9 cellular contexts compared by ENCODE assay signal in the genomic region with DNA sequence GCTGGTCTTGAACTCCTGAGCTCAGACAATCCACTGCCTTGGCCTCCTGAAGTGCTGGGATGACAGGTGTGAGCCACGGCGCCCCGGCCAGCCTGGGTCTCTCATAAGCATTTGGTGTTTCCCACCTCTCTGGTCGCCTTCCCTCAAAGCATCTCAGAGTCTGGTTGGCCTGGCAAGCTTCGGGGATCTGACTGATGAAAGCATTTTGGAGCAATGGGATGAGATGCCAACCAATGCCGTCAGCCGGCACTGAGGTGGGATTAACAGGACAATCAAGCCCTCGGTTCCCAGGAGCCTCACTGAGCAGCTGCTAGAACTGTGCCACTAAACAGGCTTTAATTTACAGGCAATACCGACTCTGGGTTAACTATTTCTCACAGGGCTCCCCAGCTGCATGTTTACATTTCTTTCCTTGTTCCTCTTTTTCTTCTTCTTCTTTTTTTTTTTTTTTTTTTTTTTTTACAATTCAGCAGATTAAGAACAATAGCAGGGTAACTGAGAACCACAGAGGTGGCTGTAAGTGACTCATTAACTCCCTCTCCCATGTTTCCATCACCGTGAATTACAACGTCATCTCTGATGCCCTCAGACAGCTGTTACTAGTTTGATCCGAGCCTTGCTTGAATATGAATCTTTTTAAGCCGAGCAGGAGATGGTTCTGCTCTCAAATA. TPM values are rescaled to one million over a fixed set of nuclear protein-coding genes. Genes with fewer than 3 reads are reported as not detected.
DNase-seq lines count a peak whose midpoint lies in the region; ATAC-seq and TF ChIP-seq lines count a peak whose summit lies in the region.
"Had no signal": no experiment of that assay in that cellular context is flagged by ENCODE, and none has a peak within 500 bp of the region (broad histone marks: within the 10 kb centered on the region; RNA-seq: fewer than 3 reads in every experiment).

No MANE protein-coding gene starts in this region.

- H3K27me3 ChIP-seq in right atrium auricular region: no peaks in the 10 kb centered on the region

- peak overlapping the region in 1 of 2 donors; percentile 29 for H3K27ac ChIP-seq in right atrium auricular region

- no peaks in the 10 kb centered on the region for H3K9me3 Mint-ChIP-seq in activated naive CD4-positive, alpha-beta T cell treated with anti-CD3 and anti-CD28 coated beads, Interleukin-2, amount 10 ng/mL, durations not matched to agents 7 days and 5 days
- H3K9me3 Mint-ChIP-seq: activated naive CD4-positive, alpha-beta T cell treated with anti-CD3 and anti-CD28 coated beads, Interleukin-2, amount 50 U/mL, for 72 hours had no signal

- no peaks in the 10 kb centered on the region for H3K36me3 ChIP-seq in right atrium auricular region

- CTCF ChIA-PET in activated naive CD4-positive, alpha-beta T cell treated with anti-CD3 and anti-CD28 coated beads, Interleukin-2, amount 10 ng/mL, durations not matched to agents 7 days and 5 days (lab: Charles Lee): interaction anchor here (0.8 to 4.7 kb wide), 24 partner anchors 9 to 341 kb away, joined by 3 to 72 read pairs (median 10); partner anchors contain the start of genes HPCAL1 and ODC1

- H3K36me3 Mint-ChIP-seq in activated naive CD4-positive, alpha-beta T cell treated with anti-CD3 and anti-CD28 coated beads, Interleukin-2, amount 10 ng/mL, durations not matched to agents 7 days and 5 days: peaks cover 22% of the 10 kb centered on the region

- H3K4me1 Mint-ChIP-seq in activated naive CD4-positive, alpha-beta T cell treated with anti-CD3 and anti-CD28 coated beads, Interleukin-2, amount 10 ng/mL, durations not matched to agents 7 days and 5 days: peaks cover 42% of the 10 kb centered on the region

- TF ChIP-seq CTCF in NB4 (IDR thresholded peaks at IDR 0.05; ENCODE audit: low read depth, low read length) (no peak), right atrium auricular region (IDR thresholded peaks at IDR 0.05) (no peak)

- DNase-seq in NB4 (ENCODE audit: low read depth) (peak; percentile 90), kidney tubule cell (ENCODE audit: low spot score) (peak; percentile 47), right atrium auricular region (ENCODE audit: low spot score) (no peak)
- no peak for DNase-seq in activated CD4-positive, alpha-beta T cell treated with anti-CD3 and anti-CD28 coated beads, Interleukin-2, amount 50 U/mL, for 1 hour
- no peak for DNase-seq in activated naive CD4-positive, alpha-beta T cell treated with anti-CD3 and anti-CD28 coated beads, Interleukin-2, amount 10 ng/mL, durations not matched to agents 7 days and 5 days
- DNase-seq in stimulated activated CD4-positive, alpha-beta T cell treated with anti-CD3 and anti-CD28 coated beads, Interleukin-2, amount 100 ng/mL, for 48 hours: no peak

- H3K9me3 ChIP-seq in right atrium auricular region: no peaks in the 10 kb centered on the region

- no peak overlapping the region for H3K4me3 Mint-ChIP-seq in activated naive CD4-positive, alpha-beta T cell treated with anti-CD3 and anti-CD28 coated beads, Interleukin-2, amount 10 ng/mL, durations not matched to agents 7 days and 5 days

- H3K4me1 ChIP-seq in right atrium auricular region: peaks cover 0 to 57% of the 10 kb centered on the region in 2 donors

- ATAC-seq in GM18861 (IDR thresholded peaks at IDR 0.05; ENCODE audit: unreplicated experiment) (peak; percentile 75), HG02623 (IDR thresholded peaks at IDR 0.05; ENCODE audit: unreplicated experiment) (peak; percentile 38)
- ATAC-seq: activated naive CD4-positive, alpha-beta T cell treated with anti-CD3 and anti-CD28 coated beads, Interleukin-2, amount 50 U/mL, for 72 hours had no signal

- no peaks in the 10 kb centered on the region for H3K27me3 Mint-ChIP-seq in activated naive CD4-positive, alpha-beta T cell treated with anti-CD3 and anti-CD28 coated beads, Interleukin-2, amount 10 ng/mL, durations not matched to agents 7 days and 5 days

- H3K4me3 ChIP-seq in NB4 (ENCODE audit: low read depth, low read length) (no peak overlapping the region), right atrium auricular region (no peak overlapping the region)

- H3K27ac Mint-ChIP-seq in activated naive CD4-positive, alpha-beta T cell treated with anti-CD3 and anti-CD28 coated beads, Interleukin-2, amount 10 ng/mL, durations not matched to agents 7 days and 5 days: no peak overlapping the region

- no peak for TF ChIP-seq POLR2A in NB4 (IDR thresholded peaks at IDR 0.05; ENCODE audit: extremely low read depth, insufficient read length)

RNA-seq across cellular contexts. Expression of gene ODC1, which starts 38.0 kb away (rescaled TPM):
- 10 to 100 TPM; 41.3 to 73.9 TPM for total RNA-seq in right atrium auricular region

Comparison
In these comparisons a context has a peak if more than half of its experiments do, and no peak if none do; other contexts are left out.
1. DNase-seq: peak in NB4 (single experiment) and kidney tubule cell (single experiment); none in activated CD4-positive, alpha-beta T cell treated with anti-CD3 and anti-CD28 coated beads, Interleukin-2, amount 50 U/mL, for 1 hour (single experiment), activated naive CD4-positive, alpha-beta T cell treated with anti-CD3 and anti-CD28 coated beads, Interleukin-2, amount 10 ng/mL, durations not matched to agents 7 days and 5 days (single experiment), stimulated activated CD4-positive, alpha-beta T cell treated with anti-CD3 and anti-CD28 coated beads, Interleukin-2, amount 100 ng/mL, for 48 hours (0 of 2) and right atrium auricular region (single experiment).